Comparison of ENCODE assay signal across 10 cellular contexts in the genomic region with DNA sequence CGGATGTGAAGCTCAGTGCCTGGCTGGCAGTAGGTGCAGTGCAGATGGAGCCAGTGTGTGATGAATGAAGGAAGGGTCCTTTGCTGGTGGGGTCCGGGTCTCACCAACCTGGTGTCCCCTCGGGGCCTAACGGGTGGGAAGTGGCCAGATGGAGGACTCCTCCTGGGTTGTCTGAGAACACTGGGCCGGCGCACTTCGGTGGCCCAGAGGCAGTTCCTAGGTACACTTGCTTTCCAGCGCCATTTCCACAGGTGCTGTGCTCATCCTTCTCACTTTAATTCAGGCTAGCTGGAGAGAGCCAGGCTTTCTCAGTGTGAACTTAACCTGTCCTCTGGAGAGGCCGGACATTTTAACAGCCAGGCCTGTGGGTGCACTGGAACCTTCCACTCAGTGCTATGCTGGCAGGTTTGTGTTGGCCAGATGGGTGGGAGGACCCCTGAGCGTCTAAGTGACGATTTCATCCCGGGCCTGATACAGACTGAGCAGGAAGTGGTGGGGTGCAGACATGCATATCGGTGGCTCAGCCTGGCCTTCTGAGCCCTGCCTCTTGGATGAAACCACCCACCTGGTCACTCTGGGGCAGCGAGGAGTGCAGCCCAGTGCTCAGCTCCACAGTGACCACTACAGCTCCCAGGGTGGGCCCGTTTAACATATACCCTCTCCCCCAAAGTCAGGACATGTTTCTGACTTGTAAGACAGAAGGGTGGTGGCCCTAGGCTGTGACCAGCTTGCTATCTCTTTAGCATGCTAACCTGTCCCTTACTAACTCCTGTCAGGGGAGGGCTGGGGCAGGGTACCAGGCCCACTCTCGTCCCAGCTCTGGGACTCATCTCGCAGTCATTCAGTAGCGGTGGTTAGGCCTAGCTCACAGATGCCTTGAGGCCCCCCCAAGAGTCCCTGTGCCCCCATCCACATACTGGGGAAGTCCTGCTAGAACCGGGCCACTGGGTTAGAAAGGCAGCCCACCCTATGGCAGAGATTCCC. TPM values are rescaled to one million over a fixed set of nuclear protein-coding genes. Genes with fewer than 3 reads are reported as not detected.
A peak's percentile ranks its signal among the peaks of the same experiment; 100 is the strongest.
DNase-seq lines count a peak whose midpoint lies in the region; ATAC-seq, FAIRE-seq and TF ChIP-seq lines count a peak whose summit lies in the region.
"Had no signal": no experiment of that assay in that cellular context is flagged by ENCODE, and none has a peak within 500 bp of the region (broad histone marks: within the 10 kb centered on the region; RNA-seq: fewer than 3 reads in every experiment).

No MANE protein-coding gene starts in this region.

- H3K9ac ChIP-seq in PC-3 (ENCODE audit: low read length): no peak overlapping the region
- peak overlapping the region; percentile 15 for H3K9ac ChIP-seq in keratinocyte (ENCODE audit: control insufficient read depth, extremely low read depth, insufficient read depth, low read length)

- peak; percentile 22 for DNase-seq in GM12865 (ENCODE audit: low read depth)
- DNase-seq in PC-3: no peak
- no peak for DNase-seq in keratinocyte (ENCODE audit: low read depth, low spot score)
- no peak for DNase-seq in stimulated activated CD4-positive, alpha-beta T cell treated with anti-CD3 and anti-CD28 coated beads, Interleukin-1b, Interleukin-23, amount 100 ng/mL, for 48 hours
- DNase-seq in NCI-H526 (lab: John Stamatoyannopoulos, UW): no peak
- DNase-seq in NCI-H510A treated with DMSO at 0.1 percent for 48 hours (lab: John Stamatoyannopoulos, UW): no peak
- no peak for DNase-seq in immature natural killer cell
- DNase-seq: caudate nucleus, stomach had no signal

- H3K4me1 ChIP-seq in PC-3 (ENCODE audit: insufficient read depth, low read length): peaks cover 55% of the 10 kb centered on the region
- H3K4me1 ChIP-seq in keratinocyte (ENCODE audit: control insufficient read depth, extremely low read depth, insufficient read depth, low read length): peaks cover 50% of the 10 kb centered on the region

- no peak overlapping the region for H3K4me2 ChIP-seq in PC-3 (ENCODE audit: low read length)
- no peak overlapping the region for H3K4me2 ChIP-seq in keratinocyte (ENCODE audit: control insufficient read depth, extremely low read depth, insufficient read depth, low read depth, low read length)

- peaks cover 4% of the 10 kb centered on the region for H3F3A ChIP-seq in PC-3 (ENCODE audit: low read length, unreplicated experiment)

- H3K4me1 Mint-ChIP-seq in immature natural killer cell: no peaks in the 10 kb centered on the region

- no peaks in the 10 kb centered on the region for H3K36me3 Mint-ChIP-seq in immature natural killer cell

- H3K9me3 ChIP-seq in PC-3 (ENCODE audit: low read length) (peaks cover 6% of the 10 kb centered on the region; the same call in 1 of the 2 replicates), keratinocyte (ENCODE audit: control insufficient read depth, low read depth, low read length) (peaks cover 2% of the 10 kb centered on the region)
- H3K9me3 ChIP-seq: stomach had no signal

- FAIRE-seq in keratinocyte (lab: Jason Lieb, UNC): no peak

- H3K36me3 ChIP-seq in PC-3 (ENCODE audit: low read depth, low read length): no peaks in the 10 kb centered on the region
- no peaks in the 10 kb centered on the region for H3K36me3 ChIP-seq in keratinocyte (ENCODE audit: control insufficient read depth in 2 of 2, extremely low read depth in 1 of 2, insufficient read depth in 2 of 2, low read length in 2 of 2)
- H3K36me3 ChIP-seq: stomach had no signal

- ATAC-seq in GM21526 (IDR thresholded peaks at IDR 0.05; ENCODE audit: low FRiP score, unreplicated experiment) (peak; percentile 58), PC-3 (no peak)

- H3K27ac ChIP-seq in PC-3 (ENCODE audit: low read length) (peak overlapping the region; percentile 97), keratinocyte (ENCODE audit: control insufficient read depth, insufficient read depth, low read length) (peak overlapping the region; percentile 95)
- H3K27ac ChIP-seq: stomach had no signal

- no peaks in the 10 kb centered on the region for H3K9me1 ChIP-seq in keratinocyte (ENCODE audit: control insufficient read depth, extremely low read depth, insufficient read depth, low read length)

- H3K79me2 ChIP-seq in PC-3 (ENCODE audit: low read length) (no peaks in the 10 kb centered on the region), keratinocyte (ENCODE audit: control insufficient read depth, insufficient read depth, low read length) (no peaks in the 10 kb centered on the region)

- H3K9me2 ChIP-seq in PC-3 (replicated peaks; ENCODE audit: low read length): no peaks in the 10 kb centered on the region

- H2AFZ ChIP-seq in PC-3 (ENCODE audit: low read length): no peak overlapping the region
- no peak overlapping the region for H2AFZ ChIP-seq in keratinocyte (ENCODE audit: control insufficient read depth, low read length)

- H3K27me3 ChIP-seq in PC-3 (ENCODE audit: low read length) (no peaks in the 10 kb centered on the region), keratinocyte (ENCODE audit: control insufficient read depth, extremely low read depth, insufficient read depth, low read length) (no peaks in the 10 kb centered on the region)

- no peak for TF ChIP-seq CTCF in GM12865 (IDR thresholded peaks at IDR 0.05; ENCODE audit: insufficient read depth, low read depth, low read length, missing control alignments)
- no peak for TF ChIP-seq CTCF in PC-3 (conservative IDR thresholded peaks at IDR 0.05; ENCODE audit: low read depth, low read length)
- no peak for TF ChIP-seq CTCF in keratinocyte (optimal IDR thresholded peaks at IDR 0.05 in 1 of 3, IDR thresholded peaks at IDR 0.05 in 1 of 3, conservative IDR thresholded peaks at IDR 0.05 in 1 of 3; ENCODE audit: extremely low read depth in 1 of 3, insufficient read depth in 2 of 3, low read length in 3 of 3)

- CTCF ChIA-PET in PC-3 (lab: Charles Lee): no interaction called here

- no peak overlapping the region for H3K4me3 Mint-ChIP-seq in immature natural killer cell

- dilution Hi-C loops in keratinocyte (cut with MboI; ENCODE audit: extremely low pct_ligation_motif_present, low sequenced_read_pairs): no loop called here

- no peaks in the 10 kb centered on the region for H4K20me1 ChIP-seq in PC-3 (ENCODE audit: low read length)
- no peaks in the 10 kb centered on the region for H4K20me1 ChIP-seq in keratinocyte (ENCODE audit: control insufficient read depth, extremely low read depth, insufficient read depth, low read length)

- peaks cover 4 to 10% (median 8%) of the 10 kb centered on the region in 3 donors for H3K27me3 Mint-ChIP-seq in immature natural killer cell (ENCODE audit: low read depth in 3 of 3)

- no peaks in the 10 kb centered on the region for H3K9me3 Mint-ChIP-seq in immature natural killer cell

- intact Hi-C loops in PC-3 (cut with micrococcal nuclease): loop anchor here (10.0 kb wide), 1 partner anchor 105 kb away; no protein-coding TSS in a partner anchor

- BruUV-seq in PC-3 (replicated peaks; lab: Mats Ljungman, UMichigan): no TSS peak

- no peak overlapping the region for H3K27ac Mint-ChIP-seq in immature natural killer cell

- H3K4me3 ChIP-seq in GM12865 (ENCODE audit: low read depth, low read length) (no peak overlapping the region), PC-3 (ENCODE audit: low read length) (no peak overlapping the region), keratinocyte (ENCODE audit: control insufficient read depth in 2 of 3, extremely low read depth in 1 of 3, insufficient read depth in 2 of 3, low read depth in 1 of 3, low read length in 3 of 3) (no peak overlapping the region)
- H3K4me3 ChIP-seq: stomach had no signal

- POLR2A ChIA-PET in PC-3 (lab: Charles Lee; ENCODE audit: unreplicated experiment): no interaction called here

RNA-seq across cellular contexts. Expression of a gene that starts 8.2 kb away (rescaled TPM):
- total RNA-seq in PC-3 (2014; rRNA removed): 216 and 245 TPM in 2 replicates
- polyA plus RNA-seq in keratinocyte (78.3 to 135 TPM (median 100 TPM) in 3 replicates), immature natural killer cell (10 to 100 TPM; 39.3 to 56.0 (median 51.0) TPM)
- 73.7 TPM for polyA plus RNA-seq in keratinocyte (2011; ENCODE audit: low read depth)
- 67.6 and 112 TPM in 2 replicates for polyA plus RNA-seq in keratinocyte (2011; cell fraction: cytosol; rRNA removed)
- 224 and 265 TPM in 2 replicates for polyA plus RNA-seq in keratinocyte (2011; cell fraction: nucleus; rRNA removed)
- 159 and 171 TPM in 2 replicates for polyA plus RNA-seq in keratinocyte (2012; ENCODE audit: low replicate concordance)
- polyA minus RNA-seq in keratinocyte: 137 to 269 TPM (median 175 TPM) in 3 replicates
- 166 TPM for polyA minus RNA-seq in keratinocyte (2011; cell fraction: cytosol; rRNA and poly(A)+ RNA removed)
- 137 and 167 TPM in 2 replicates for polyA minus RNA-seq in keratinocyte (2011; cell fraction: nucleus; rRNA and poly(A)+ RNA removed)

RNA-seq across cellular contexts. Expression of a gene that starts 44.2 kb away (rescaled TPM):
- 122 and 150 TPM in 2 replicates for total RNA-seq in PC-3 (2014; rRNA removed)
- polyA plus RNA-seq in keratinocyte (57.8 to 62.0 TPM (median 58.0 TPM) in 3 replicates), immature natural killer cell (10 to 100 TPM; 22.6 to 36.9 (median 30.0) TPM)
- 21.1 TPM for polyA plus RNA-seq in keratinocyte (2011; ENCODE audit: low read depth)
- polyA plus RNA-seq in keratinocyte (2011; cell fraction: cytosol; rRNA removed): 34.1 and 47.9 TPM in 2 replicates
- polyA plus RNA-seq in keratinocyte (2011; cell fraction: nucleus; rRNA removed): 110 and 122 TPM in 2 replicates
- 45.3 and 56.1 TPM in 2 replicates for polyA plus RNA-seq in keratinocyte (2012; ENCODE audit: low replicate concordance)
- polyA minus RNA-seq in keratinocyte: 55.2 to 77.9 TPM (median 63.6 TPM) in 3 replicates
- polyA minus RNA-seq in keratinocyte (2011; cell fraction: cytosol; rRNA and poly(A)+ RNA removed): 44.1 TPM
- polyA minus RNA-seq in keratinocyte (2011; cell fraction: nucleus; rRNA and poly(A)+ RNA removed): 48.5 and 57.2 TPM in 2 replicates
